9 cellular contexts compared by ENCODE assay signal in the genomic region with DNA sequence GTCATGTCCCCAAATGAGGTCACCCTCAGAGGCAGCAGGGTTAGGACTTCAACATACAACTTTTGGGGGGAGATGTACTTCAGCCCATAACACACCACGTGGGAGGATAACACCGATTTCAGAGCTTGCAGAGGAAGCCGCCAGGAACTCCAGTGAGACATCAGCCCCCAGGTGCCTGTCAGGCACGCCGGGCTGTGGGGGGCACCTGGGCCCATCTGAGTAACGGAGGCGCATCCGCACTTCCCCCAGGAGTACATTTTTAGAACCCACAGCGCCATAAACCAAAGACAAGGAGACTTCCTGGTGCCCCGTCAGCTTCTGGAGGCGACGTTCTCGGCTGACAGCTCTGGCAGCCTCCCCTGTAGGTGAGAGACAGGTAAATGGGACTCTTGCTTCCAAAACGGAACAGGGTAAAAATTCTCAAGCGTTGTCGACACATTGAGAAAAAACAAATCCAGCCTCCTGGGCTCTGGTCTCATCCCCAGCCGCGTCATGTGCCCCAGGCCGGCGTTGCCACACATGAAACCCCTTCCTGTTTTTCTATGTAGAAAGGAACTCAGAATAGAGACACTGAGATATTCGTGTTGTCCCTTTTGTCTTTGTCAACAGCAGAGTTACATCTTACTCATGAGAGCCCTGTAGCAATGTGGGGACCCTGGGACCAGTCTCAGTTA.
DNase-seq lines count a peak whose midpoint lies in the region; ATAC-seq and TF ChIP-seq lines count a peak whose summit lies in the region.
"Had no signal": no experiment of that assay in that cellular context is flagged by ENCODE, and none has a peak within 500 bp of the region (broad histone marks: within the 10 kb centered on the region; RNA-seq: fewer than 3 reads in every experiment).

No MANE protein-coding gene starts in this region.

- H3K27me3 ChIP-seq in H9 (ENCODE audit: insufficient read depth, low read length), result no peaks in the 10 kb centered on the region
- H3K27me3 ChIP-seq in esophagus muscularis mucosa, result no peaks in the 10 kb centered on the region
- H3K27me3 ChIP-seq in BE2C, result no peaks in the 10 kb centered on the region

- no peak for DNase-seq in H9
- DNase-seq in activated CD8-positive, alpha-beta T cell treated with anti-CD3 and anti-CD28 coated beads for 36 hours, result peak; percentile 50
- DNase-seq in esophagus muscularis mucosa (ENCODE audit: extremely low spot score), result no peak
- peak; percentile 11 for DNase-seq in stimulated activated CD4-positive, alpha-beta T cell treated with anti-CD3 and anti-CD28 coated beads, Interleukin-12 subunit alpha, Interleukin-12 subunit beta, amount 100 ng/mL, for 4 hours
- DNase-seq in BE2C, result no peak
- DNase-seq in cerebellum (ENCODE audit: low spot score), result no peak
- DNase-seq in NCI-H1105 (lab: John Stamatoyannopoulos, UW), result no peak
- DNase-seq: foreskin melanocyte had no signal

- H3K23ac ChIP-seq in H9 (ENCODE audit: insufficient read length, low read depth, low read length), result no peak overlapping the region

- peak overlapping the region in 2 of 3 experiments; percentile 20 to 83; a peak in 2 of 7 replicates for H3K27ac Mint-ChIP-seq in H9
- peak overlapping the region; percentile 95 for H3K27ac Mint-ChIP-seq in activated CD8-positive, alpha-beta T cell treated with anti-CD3 and anti-CD28 coated beads for 36 hours

- no peak overlapping the region for H2AK5ac ChIP-seq in H9 (ENCODE audit: insufficient read length, low read length)

- no peaks in the 10 kb centered on the region; the same call in 1 of the 2 replicates for H3K27me3 Mint-ChIP-seq in H9 (ENCODE audit: low read depth)
- H3K27me3 Mint-ChIP-seq in activated CD8-positive, alpha-beta T cell treated with anti-CD3 and anti-CD28 coated beads for 36 hours, result no peaks in the 10 kb centered on the region

- no peak overlapping the region for H3K4ac ChIP-seq in H9 (ENCODE audit: low read depth, low read length)

- H3K23me2 ChIP-seq in H9 (ENCODE audit: insufficient read length, low read depth, low read length, poor library complexity, severe bottlenecking), result no peaks in the 10 kb centered on the region

- intact Hi-C loops in activated CD8-positive, alpha-beta T cell treated with anti-CD3 and anti-CD28 coated beads for 36 hours (cut with micrococcal nuclease), result no loop called here
- intact Hi-C loops in esophagus muscularis mucosa (cut with DNase I), result loop anchor here (5.0 kb wide), 1 partner anchor 94 kb away; a partner anchor contains a TSS

- TF ChIP-seq EP300 in esophagus muscularis mucosa (IDR thresholded peaks at IDR 0.05), result no peak

- H3K4me3 Mint-ChIP-seq in H9, result no peak overlapping the region
- peak overlapping the region; percentile 58 for H3K4me3 Mint-ChIP-seq in activated CD8-positive, alpha-beta T cell treated with anti-CD3 and anti-CD28 coated beads for 36 hours

- no peak overlapping the region for H3T11ph ChIP-seq in H9 (ENCODE audit: low read length)

- H4K5ac ChIP-seq in H9 (ENCODE audit: insufficient read length, low read depth, low read length), result no peak overlapping the region

- peaks cover 2 to 18% of the 10 kb centered on the region in 2 experiments; a peak in 3 of 4 replicates for H3K4me1 Mint-ChIP-seq in H9
- H3K4me1 Mint-ChIP-seq in activated CD8-positive, alpha-beta T cell treated with anti-CD3 and anti-CD28 coated beads for 36 hours (ENCODE audit: low read depth), result peaks cover 25% of the 10 kb centered on the region

- no peaks in the 10 kb centered on the region for H3K9me3 Mint-ChIP-seq in H9
- no peaks in the 10 kb centered on the region for H3K9me3 Mint-ChIP-seq in activated CD8-positive, alpha-beta T cell treated with anti-CD3 and anti-CD28 coated beads for 36 hours

- no peaks in the 10 kb centered on the region for H3K79me2 ChIP-seq in H9 (ENCODE audit: insufficient read depth, low read length)

- H3K9me3 ChIP-seq in H9 (ENCODE audit: control insufficient read depth, low read depth, low read length) (no peaks in the 10 kb centered on the region), esophagus muscularis mucosa (no peaks in the 10 kb centered on the region), BE2C (no peaks in the 10 kb centered on the region)

- no peaks in the 10 kb centered on the region for H3K79me1 ChIP-seq in H9 (ENCODE audit: insufficient read depth, low read depth, low read length, poor library complexity, severe bottlenecking)

- no peak overlapping the region for H2BK15ac ChIP-seq in H9 (ENCODE audit: low read depth, low read length)

- POLR2A ChIA-PET in activated CD8-positive, alpha-beta T cell treated with anti-CD3 and anti-CD28 coated beads for 36 hours (lab: Charles Lee), result interaction anchor here (1.3 to 1.9 kb wide), 2 partner anchors 8 to 13 kb away, joined by 5 to 6 read pairs; no protein-coding TSS in a partner anchor

- ATAC-seq in activated CD8-positive, alpha-beta T cell treated with anti-CD3 and anti-CD28 coated beads for 36 hours, result peak; percentile 78
- no peak for ATAC-seq in HG02798 (IDR thresholded peaks at IDR 0.05; ENCODE audit: poor library complexity, unreplicated experiment)

- no peak overlapping the region for H4K91ac ChIP-seq in H9 (ENCODE audit: insufficient read length, low read depth, low read length)

- TF ChIP-seq CTCF in H9 (conservative IDR thresholded peaks at IDR 0.05), result no peak
- TF ChIP-seq CTCF in activated CD8-positive, alpha-beta T cell treated with anti-CD3 and anti-CD28 coated beads for 36 hours (IDR thresholded peaks at IDR 0.05), result no peak
- TF ChIP-seq CTCF in esophagus muscularis mucosa (IDR thresholded peaks at IDR 0.05), result no peak
- TF ChIP-seq CTCF in BE2C (IDR thresholded peaks at IDR 0.05; ENCODE audit: low read depth, low read length), result no peak

- no CpG with 5 or more reads among the region's 21 CpGs for WGBS in H9 (ENCODE audit: extremely low coverage, insufficient read length, low lambda C conversion rate)
- 84% methylated on average over 20 of the region's 21 CpGs for WGBS in esophagus muscularis mucosa

- peaks cover 0 to 25% (median 4%) of the 10 kb centered on the region in 4 donors for H3K36me3 ChIP-seq in esophagus muscularis mucosa
- H3K36me3 ChIP-seq in BE2C, result no peaks in the 10 kb centered on the region

- no peak overlapping the region for H2BK5ac ChIP-seq in H9 (ENCODE audit: insufficient read length, low read length)

- no peak for TF ChIP-seq POLR2A in esophagus muscularis mucosa (IDR thresholded peaks at IDR 0.05; ENCODE audit: low read depth)

- no peak overlapping the region for H2AFZ ChIP-seq in H9 (ENCODE audit: low read length)

- no peaks in the 10 kb centered on the region for H4K20me1 ChIP-seq in H9 (ENCODE audit: control insufficient read depth, insufficient read depth, insufficient read length)

- H3K4me2 ChIP-seq in H9 (ENCODE audit: insufficient read depth, insufficient read length, low read length), result no peak overlapping the region

- H4K8ac ChIP-seq in H9 (replicated peaks; ENCODE audit: insufficient read length, low read depth, low read length), result no peak overlapping the region

- H3K4me1 ChIP-seq in H9 (ENCODE audit: insufficient read depth, low read length) (no peaks in the 10 kb centered on the region), esophagus muscularis mucosa (peaks cover 18 to 73% (median 66%) of the 10 kb centered on the region in 4 donors), BE2C (peaks cover 2% of the 10 kb centered on the region; the same call in 1 of the 2 replicates)

- no peak overlapping the region for H2BK12ac ChIP-seq in H9 (ENCODE audit: insufficient read length, low read depth, low read length)

- H3K14ac ChIP-seq in H9 (ENCODE audit: insufficient read depth, low read length), result no peak overlapping the region

- no peak overlapping the region for H2BK20ac ChIP-seq in H9 (ENCODE audit: low read depth, low read length, poor library complexity, severe bottlenecking)

- H3K4me3 ChIP-seq in esophagus muscularis mucosa (no peak overlapping the region), BE2C (ENCODE audit: low read depth, low read length) (no peak overlapping the region)

- H3K18ac ChIP-seq in H9 (ENCODE audit: insufficient read length, low read depth, low read length), result no peak overlapping the region

- peaks cover 2 to 36% (median 14%) of the 10 kb centered on the region in 3 experiments; a peak in 6 of 7 replicates for H3K36me3 Mint-ChIP-seq in H9 (ENCODE audit: insufficient read depth in 1 of 3, low read depth in 3 of 3)
- H3K36me3 Mint-ChIP-seq in activated CD8-positive, alpha-beta T cell treated with anti-CD3 and anti-CD28 coated beads for 36 hours (ENCODE audit: low read depth), result no peaks in the 10 kb centered on the region

- H2BK120ac ChIP-seq in H9 (ENCODE audit: low read depth, low read length, poor library complexity, severe bottlenecking), result no peak overlapping the region

- H3K27ac ChIP-seq in H9 (ENCODE audit: insufficient read length, low read depth, low read length), result no peak overlapping the region
- peak overlapping the region; percentile 85 to 87 (median 86) for H3K27ac ChIP-seq in esophagus muscularis mucosa (replicated peaks in 1 of 4)

- H3K9ac ChIP-seq in H9 (ENCODE audit: extremely low read depth, insufficient read length, low read length), result no peak overlapping the region

- CTCF ChIA-PET in activated CD8-positive, alpha-beta T cell treated with anti-CD3 and anti-CD28 coated beads for 36 hours (lab: Charles Lee), result interaction anchor here (1.3 to 1.4 kb wide), 3 partner anchors 9 to 154 kb away, joined by 3 to 4 read pairs (median 3); no protein-coding TSS in a partner anchor

- no peak overlapping the region for H3K56ac ChIP-seq in H9 (ENCODE audit: insufficient read length, low read depth, low read length)

Comparison
In these comparisons a context has a peak if more than half of its experiments do, and no peak if none do; other contexts are left out.
1. DNase-seq: peak in activated CD8-positive, alpha-beta T cell treated with anti-CD3 and anti-CD28 coated beads for 36 hours (single experiment) and stimulated activated CD4-positive, alpha-beta T cell treated with anti-CD3 and anti-CD28 coated beads, Interleukin-12 subunit alpha, Interleukin-12 subunit beta, amount 100 ng/mL, for 4 hours (single experiment); none in H9 (single experiment), esophagus muscularis mucosa (single experiment), BE2C (single experiment), cerebellum (single experiment) and NCI-H1105 (single experiment).